6 cellular contexts compared by ENCODE assay signal in the genomic region with DNA sequence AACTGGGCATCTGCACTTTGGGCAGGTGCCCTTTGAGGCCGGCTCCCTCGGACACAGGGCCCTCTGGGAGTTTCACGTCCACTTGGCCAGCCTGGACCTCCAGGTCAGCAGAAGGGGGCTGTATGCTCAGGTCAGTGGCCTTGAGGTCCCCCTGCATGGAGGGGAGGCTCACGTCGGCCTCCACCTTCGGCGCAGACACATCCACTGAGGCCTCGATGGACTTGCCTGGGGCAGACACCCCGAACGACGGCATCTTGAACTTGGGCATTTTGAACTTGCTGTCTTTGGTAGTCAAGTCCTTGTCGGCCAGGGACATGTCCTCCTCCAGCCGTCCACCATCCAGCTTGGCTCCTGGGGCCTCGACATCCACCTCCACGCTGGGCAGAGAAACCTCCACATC. TPM values are rescaled to one million over a fixed set of nuclear protein-coding genes. Genes with fewer than 3 reads are reported as not detected.
"Had no signal": no experiment of that assay in that cellular context is flagged by ENCODE, and none has a peak within 500 bp of the region (broad histone marks: within the 10 kb centered on the region; RNA-seq: fewer than 3 reads in every experiment).

No MANE protein-coding gene starts in this region.

RNA-seq across cellular contexts. Expression of gene PLD4, which starts 26.0 kb away (rescaled TPM):
- total RNA-seq: GM23248, GM23338, H1, H4, H7, H9 had no signal
- polyA plus RNA-seq: GM23248, GM23338 had no signal
